In the genomic region with DNA sequence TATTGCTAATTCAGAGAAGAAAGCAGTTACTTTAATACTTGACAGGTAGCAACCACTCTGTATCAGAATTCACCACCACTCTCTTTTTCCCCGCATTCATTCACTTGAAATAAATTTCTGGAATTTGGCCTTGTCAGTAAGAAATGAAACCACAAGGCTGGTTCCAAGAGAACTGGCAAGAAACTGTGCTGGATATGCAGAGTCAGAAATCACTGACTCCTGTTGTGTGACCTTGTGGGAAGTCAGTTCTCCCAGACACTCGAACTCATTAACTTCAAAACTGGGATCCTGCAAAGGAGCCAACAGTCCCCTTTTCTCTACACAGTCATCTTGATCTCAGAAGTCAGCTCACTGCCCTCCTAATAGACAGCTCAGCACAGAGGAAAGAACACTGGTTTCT, we compare ENCODE assay signal across 17 cellular contexts.
"Had no signal": no experiment of that assay in that cellular context is flagged by ENCODE, and none has a peak within 500 bp of the region (broad histone marks: within the 10 kb centered on the region; RNA-seq: fewer than 3 reads in every experiment).

No MANE protein-coding gene starts in this region.

- H3K27me3 ChIP-seq: spleen had no signal

- H3K4me1 ChIP-seq: psoas muscle, spleen had no signal

- H3K4me3 ChIP-seq: psoas muscle, spleen had no signal

- H3K9me3 ChIP-seq: psoas muscle had no signal

- H3K27ac ChIP-seq: psoas muscle, spleen had no signal

- DNase-seq: activated CD4-positive, alpha-beta T cell treated with anti-CD3 and anti-CD28 coated beads for 48 hours; activated CD8-positive, alpha-beta memory T cell treated with anti-CD3 and anti-CD28 coated beads, Interleukin-2, amount 50 U/mL, for 48 hours; activated gamma-delta T cell; activated T-cell treated with anti-CD3 and anti-CD28 coated beads, Interleukin-2, amount 50 U/mL, for 72 hours; amniotic stem cell; islet precursor cell; left ventricle myocardium superior; mesenchymal stem cell; naive thymus-derived CD8-positive, alpha-beta T cell; occipital lobe; psoas muscle; spleen; stimulated activated naive CD8-positive, alpha-beta T cell treated with anti-CD3 and anti-CD28 coated beads, Interleukin-15, amount 100 ng/mL, for 72 hours had no signal

- ATAC-seq: activated naive CD4-positive, alpha-beta T cell treated with anti-CD3 and anti-CD28 coated beads, Interleukin-2, amount 50 U/mL, for 72 hours; activated T-cell treated with anti-CD3 and anti-CD28 coated beads, Interleukin-2, amount 50 U/mL, for 72 hours; esophagus mucosa; left ventricle myocardium superior; naive thymus-derived CD8-positive, alpha-beta T cell; psoas muscle; sciatic nerve; stimulated activated naive CD8-positive, alpha-beta T cell treated with anti-CD3 and anti-CD28 coated beads, Interleukin-15, amount 100 ng/mL, for 72 hours; WTC11 had no signal

- H3K36me3 ChIP-seq: spleen had no signal
